Comparison of ENCODE assay signal across 14 cellular contexts in the genomic region with DNA sequence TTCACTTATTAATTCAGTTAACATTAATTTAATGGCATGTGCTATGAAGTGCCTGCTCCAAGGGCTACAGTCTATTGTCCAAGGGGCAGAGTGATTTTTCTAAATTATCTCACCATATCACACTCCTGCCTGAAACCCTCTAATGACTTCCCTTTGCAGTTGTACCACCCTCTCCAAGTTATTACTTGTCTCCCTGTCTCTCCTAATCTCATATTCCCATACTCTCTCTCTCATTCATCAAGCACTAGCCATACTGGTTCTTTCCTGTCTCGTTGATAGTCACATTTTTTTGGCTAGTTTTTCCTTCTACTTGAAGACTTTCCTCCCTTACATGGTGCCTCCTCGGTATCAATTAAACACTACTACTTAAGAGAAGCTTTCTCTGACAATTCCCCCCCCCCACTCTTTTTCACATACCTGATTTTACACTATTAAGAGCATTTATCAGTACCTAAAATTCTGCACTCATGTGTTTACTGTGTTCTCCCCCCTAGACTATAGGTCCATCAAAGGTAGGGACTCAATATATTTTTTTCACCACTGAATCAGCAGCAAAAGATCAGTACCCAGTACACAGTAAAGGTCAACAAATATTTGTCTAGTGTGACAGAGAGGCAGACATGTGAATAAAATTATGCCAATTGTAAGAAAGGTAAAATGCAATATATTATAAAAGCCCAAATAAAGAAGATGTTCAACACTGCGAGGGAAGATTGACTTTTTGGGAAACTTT.
"Had no signal": no experiment of that assay in that cellular context is flagged by ENCODE, and none has a peak within 500 bp of the region (broad histone marks: within the 10 kb centered on the region; RNA-seq: fewer than 3 reads in every experiment).

No MANE protein-coding gene starts in this region.

- H2AFZ ChIP-seq: hepatocyte had no signal

- H3K27ac Mint-ChIP-seq: activated CD4-positive, alpha-beta memory T cell treated with anti-CD3 and anti-CD28 coated beads, Interleukin-2, amount 10 ng/mL, durations not matched to agents 7 days and 5 days; nephron progenitor cell; stimulated activated naive CD8-positive, alpha-beta T cell treated with anti-CD3 and anti-CD28 coated beads, Interleukin-15, Interleukin-2, amounts not matched to agents 100 ng/mL and 50 ng/mL, for 24 hours had no signal

- H3K4me2 ChIP-seq: hepatocyte had no signal

- ATAC-seq: body of pancreas, gastroesophageal sphincter had no signal

- H3K27me3 ChIP-seq: body of pancreas, gastroesophageal sphincter, hepatocyte, upper lobe of right lung had no signal

- H3K4me3 Mint-ChIP-seq: activated CD4-positive, alpha-beta memory T cell treated with anti-CD3 and anti-CD28 coated beads, Interleukin-2, amount 10 ng/mL, durations not matched to agents 7 days and 5 days; nephron progenitor cell; stimulated activated naive CD8-positive, alpha-beta T cell treated with anti-CD3 and anti-CD28 coated beads, Interleukin-15, Interleukin-2, amounts not matched to agents 100 ng/mL and 50 ng/mL, for 24 hours had no signal

- H3K27me3 Mint-ChIP-seq: activated CD4-positive, alpha-beta memory T cell treated with anti-CD3 and anti-CD28 coated beads, Interleukin-2, amount 10 ng/mL, durations not matched to agents 7 days and 5 days; stimulated activated naive CD8-positive, alpha-beta T cell treated with anti-CD3 and anti-CD28 coated beads, Interleukin-15, Interleukin-2, amounts not matched to agents 100 ng/mL and 50 ng/mL, for 24 hours had no signal

- H3K27ac ChIP-seq: body of pancreas, epithelial cell of prostate, gastroesophageal sphincter, hepatocyte, upper lobe of right lung had no signal

- H3K36me3 ChIP-seq: upper lobe of right lung had no signal

- H3K4me1 Mint-ChIP-seq: nephron progenitor cell had no signal

- H3K9me3 ChIP-seq: body of pancreas, gastroesophageal sphincter, upper lobe of right lung had no signal

- H3K9me3 Mint-ChIP-seq: activated CD4-positive, alpha-beta memory T cell treated with anti-CD3 and anti-CD28 coated beads, Interleukin-2, amount 10 ng/mL, durations not matched to agents 7 days and 5 days; nephron progenitor cell; stimulated activated naive CD8-positive, alpha-beta T cell treated with anti-CD3 and anti-CD28 coated beads, Interleukin-15, Interleukin-2, amounts not matched to agents 100 ng/mL and 50 ng/mL, for 24 hours had no signal

- DNase-seq: activated CD4-positive, alpha-beta memory T cell treated with anti-CD3 and anti-CD28 coated beads, Interleukin-2, amount 10 ng/mL, durations not matched to agents 7 days and 5 days; activated CD8-positive, alpha-beta memory T cell treated with anti-CD3 and anti-CD28 coated beads, Interleukin-2, amount 50 U/mL, for 4 hours; activated naive CD4-positive, alpha-beta T cell; body of pancreas; effector memory CD4-positive, alpha-beta T cell; kidney glomerular epithelial cell; nephron progenitor cell; stimulated activated CD4-positive, alpha-beta T cell treated with anti-CD3 and anti-CD28 coated beads, Interleukin-2, amount 100 ng/mL, for 48 hours; T-helper 2 cell; upper lobe of right lung had no signal

- H3K4me3 ChIP-seq: body of pancreas, gastroesophageal sphincter, hepatocyte, upper lobe of right lung had no signal
